ENCODE assay signal across 8 cellular contexts in genomic region chr12:14773685-14774073, GRCh38. TPM values are rescaled to one million over a fixed set of nuclear protein-coding genes. Genes with fewer than 3 reads are reported as not detected.
DNase-seq lines count a peak whose midpoint lies in the region; ATAC-seq lines count a peak whose summit lies in the region.

No MANE protein-coding gene starts in this region.

- H3K27me3 ChIP-seq in CD8-positive, alpha-beta memory T cell (ENCODE audit: insufficient read depth, low read length, poor library complexity, severe bottlenecking) = no peaks in the 10 kb centered on the region
- H3K27me3 ChIP-seq in muscle layer of duodenum (ENCODE audit: low read depth, low read length) = no peaks in the 10 kb centered on the region

- peak in 1 of 5 donors; percentile 21 for DNase-seq in CD8-positive, alpha-beta memory T cell
- DNase-seq in caudate nucleus (lab: John Stamatoyannopoulos, UW) = peak in 4 of 61 donors; percentile 35 to 71 (median 56)
- DNase-seq in RKO (ENCODE audit: low spot score) = no peak
- no peak for DNase-seq in HCEC 1CT
- DNase-seq in NCI-H2171 (lab: John Stamatoyannopoulos, UW) = no peak

- peaks cover 0 to 15% of the 10 kb centered on the region in 2 donors for H3K27me3 Mint-ChIP-seq in CD8-positive, alpha-beta memory T cell

- no peaks in the 10 kb centered on the region for H3K9me3 Mint-ChIP-seq in CD8-positive, alpha-beta memory T cell

- peak overlapping the region; percentile 72 for H3K4me3 ChIP-seq in CD8-positive, alpha-beta memory T cell (ENCODE audit: low read length)
- H3K4me3 ChIP-seq in muscle layer of duodenum (ENCODE audit: low read depth in 1 of 2, low read length in 2 of 2) = peak overlapping the region; percentile 83 to 90

- peak overlapping the region; percentile 74 for H3K27ac ChIP-seq in CD8-positive, alpha-beta memory T cell (ENCODE audit: low read depth, low read length)
- H3K27ac ChIP-seq in caudate nucleus (ENCODE audit: low read depth, low read length) (peak overlapping the region; percentile 77), muscle layer of duodenum (ENCODE audit: low read length) (peak overlapping the region; percentile 95)

- no peaks in the 10 kb centered on the region for H3K36me3 ChIP-seq in CD8-positive, alpha-beta memory T cell (ENCODE audit: insufficient read depth, low read length)
- peaks cover 0 to 10% of the 10 kb centered on the region in 2 donors for H3K36me3 ChIP-seq in muscle layer of duodenum (ENCODE audit: control insufficient read depth in 1 of 2, insufficient read depth in 2 of 2, low read length in 2 of 2)

- H3K36me3 Mint-ChIP-seq in CD8-positive, alpha-beta memory T cell = peaks cover 0 to 38% (median 2%) of the 10 kb centered on the region in 3 donors

- peak; percentile 2 for ATAC-seq in GM19468 (IDR thresholded peaks at IDR 0.05; ENCODE audit: extremely low read depth, unreplicated experiment)
- ATAC-seq in HG03571 (IDR thresholded peaks at IDR 0.05; ENCODE audit: unreplicated experiment) = peak; percentile 18

- H3K27ac Mint-ChIP-seq in CD8-positive, alpha-beta memory T cell = peak overlapping the region; percentile 93 to 99 (median 96)

- POLR2A ChIA-PET in CD8-positive, alpha-beta memory T cell (lab: Charles Lee) = interaction anchor here (0.6 to 7.3 kb wide), 8 partner anchors 16 to 378 kb away, joined by 3 to 128 read pairs (median 3); partner anchors contain the start of genes ARHGDIB, C12orf60 and WBP11

- CTCF ChIA-PET in CD8-positive, alpha-beta memory T cell (lab: Charles Lee) = interaction anchor here (1.0 to 4.8 kb wide), 7 partner anchors 8 to 408 kb away, joined by 3 to 28 read pairs (median 4); partner anchors contain the start of genes ATF7IP, C12orf60 and WBP11

- H3K4me3 Mint-ChIP-seq in CD8-positive, alpha-beta memory T cell = peak overlapping the region; percentile 95 to 100 (median 97)

- H3K4me1 ChIP-seq in CD8-positive, alpha-beta memory T cell (ENCODE audit: insufficient read depth, low read length) = peaks cover 37% of the 10 kb centered on the region
- H3K4me1 ChIP-seq in muscle layer of duodenum (ENCODE audit: control insufficient read depth in 1 of 2, insufficient read depth in 2 of 2, low read length in 2 of 2) = peaks cover 0 to 4% of the 10 kb centered on the region in 2 donors

- H3K4me1 Mint-ChIP-seq in CD8-positive, alpha-beta memory T cell = peaks cover 52 to 66% (median 56%) of the 10 kb centered on the region in 3 donors

- H3K9me3 ChIP-seq in CD8-positive, alpha-beta memory T cell (ENCODE audit: low read length) = no peaks in the 10 kb centered on the region
- no peaks in the 10 kb centered on the region for H3K9me3 ChIP-seq in muscle layer of duodenum (ENCODE audit: control insufficient read depth in 1 of 2, low read length in 2 of 2)

RNA-seq across cellular contexts. Expression of gene WBP11, which starts 29.6 kb away (rescaled TPM):
- total RNA-seq in CD8-positive, alpha-beta memory T cell = 100 to 1,000 TPM; 149 to 156 TPM
- 70.2 TPM for polyA plus RNA-seq in CD8-positive, alpha-beta memory T cell

RNA-seq across cellular contexts. Expression of gene C12orf60, which starts 29.8 kb away (rescaled TPM):
- 1 to 10 TPM; 3.1 TPM for total RNA-seq in CD8-positive, alpha-beta memory T cell
- polyA plus RNA-seq in CD8-positive, alpha-beta memory T cell = 0.95 TPM

RNA-seq across cellular contexts. Expression of gene SMCO3, which starts 40.3 kb away (rescaled TPM):
- total RNA-seq in CD8-positive, alpha-beta memory T cell = not detected
- polyA plus RNA-seq in CD8-positive, alpha-beta memory T cell = not detected
